8 cellular contexts compared by ENCODE assay signal in genomic region chr6:34888441-34888820, GRCh38. TPM values are rescaled to one million over a fixed set of nuclear protein-coding genes. Genes with fewer than 3 reads are reported as not detected.
A peak's percentile ranks its signal among the peaks of the same experiment; 100 is the strongest.
DNase-seq lines count a peak whose midpoint lies in the region; FAIRE-seq and TF ChIP-seq lines count a peak whose summit lies in the region.

No MANE protein-coding gene starts in this region.

- peak overlapping the region; percentile 100 for H3K4me3 ChIP-seq in GM23248
- peak overlapping the region; percentile 90 for H3K4me3 ChIP-seq in SK-N-MC
- peak overlapping the region; percentile 91 for H3K4me3 ChIP-seq in fibroblast of the aortic adventitia (ENCODE audit: low read depth, low read length)
- peak overlapping the region; percentile 96 for H3K4me3 ChIP-seq in skeletal muscle cell (ENCODE audit: low read depth, low read length)

- H3K9ac ChIP-seq in GM23248, result peak overlapping the region; percentile 97
- H3K9ac ChIP-seq in SK-N-MC (ENCODE audit: insufficient read length), result peak overlapping the region; percentile 90

- TF ChIP-seq CTCF in fibroblast of the aortic adventitia (IDR thresholded peaks at IDR 0.05; ENCODE audit: insufficient read depth, low read length), result no peak

- H2AFZ ChIP-seq in GM23248, result peak overlapping the region; percentile 99

- H3K79me2 ChIP-seq in GM23248 (ENCODE audit: insufficient read depth), result peaks cover 79% of the 10 kb centered on the region

- DNase-seq in GM23248 (no peak), SK-N-MC (ENCODE audit: low read depth, low spot score) (no peak), fibroblast of the aortic adventitia (ENCODE audit: low read depth) (no peak), skeletal muscle cell (ENCODE audit: low read depth) (no peak), GM19239 (ENCODE audit: insufficient read length, low spot score) (no peak), occipital lobe (lab: John Stamatoyannopoulos, UW) (no peak), NCI-H187 treated with DMSO at 0.1 percent for 48 hours (lab: John Stamatoyannopoulos, UW) (no peak), middle frontal gyrus (ENCODE audit: extremely low spot score, low spot score) (no peak)

- no peaks in the 10 kb centered on the region for H3K9me2 ChIP-seq in GM23248 (ENCODE audit: insufficient read depth)

- peaks cover 14% of the 10 kb centered on the region for H3K4me1 ChIP-seq in GM23248 (ENCODE audit: insufficient read depth)

- no peaks in the 10 kb centered on the region for H4K20me1 ChIP-seq in GM23248 (ENCODE audit: insufficient read depth)

- in situ Hi-C loops in GM23248 (cut with MboI), result no loop called here

- FAIRE-seq in GM19239 (lab: Jason Lieb, UNC), result no peak

- H3K27me3 ChIP-seq in GM23248 (replicated peaks; ENCODE audit: insufficient read depth), result no peaks in the 10 kb centered on the region

- 1% methylated on average over 7 of the region's 7 CpGs for whole genome bisulfite sequencing in GM23248 (ENCODE audit: low coverage in 1 of 2, low lambda C conversion rate in 2 of 2, missing lambda C conversion rate in 2 of 2), 2 experiments

- H3K4me2 ChIP-seq in GM23248 (ENCODE audit: unreplicated experiment), result peak overlapping the region; percentile 87

- H3K36me3 ChIP-seq in GM23248 (ENCODE audit: low read depth) (no peaks in the 10 kb centered on the region), SK-N-MC (ENCODE audit: insufficient read depth, low read length) (peaks cover 7% of the 10 kb centered on the region; the same call in 1 of the 2 replicates)

- H3K27ac ChIP-seq in GM23248, result peak overlapping the region; percentile 88
- peak overlapping the region; percentile 86 for H3K27ac ChIP-seq in SK-N-MC

- peaks cover 20% of the 10 kb centered on the region; the same call in 1 of the 2 replicates for H3F3A ChIP-seq in GM23248 (ENCODE audit: insufficient read depth)

- H3K9me3 ChIP-seq in GM23248 (ENCODE audit: low read depth) (no peaks in the 10 kb centered on the region), SK-N-MC (ENCODE audit: low read depth, low read length) (no peaks in the 10 kb centered on the region)

RNA-seq across cellular contexts. Expression of gene TAF11, which starts 0.6 kb away (rescaled TPM):
- 18.2 and 27.1 TPM in 2 replicates for total RNA-seq in GM23248 (2014; rRNA removed; shearing (Covaris generic))
- 23.0 and 24.8 TPM in 2 replicates for polyA plus RNA-seq in GM23248 (2016; fragmentation: Nextera tagmentation; extraction: Ambion mirVana)
- 14.1 and 19.3 TPM in 2 replicates for total RNA-seq in fibroblast of the aortic adventitia (ENCODE audit: low replicate concordance)
- total RNA-seq in occipital lobe, result 32.4 TPM

RNA-seq across cellular contexts. Expression of gene ANKS1A, which starts 0.6 kb away (rescaled TPM):
- 4.4 and 7.2 TPM in 2 replicates for total RNA-seq in GM23248 (2014; rRNA removed; shearing (Covaris generic))
- 3.2 and 3.3 TPM in 2 replicates for polyA plus RNA-seq in GM23248 (2016; fragmentation: Nextera tagmentation; extraction: Ambion mirVana)
- 7.6 and 8.8 TPM in 2 replicates for total RNA-seq in fibroblast of the aortic adventitia (ENCODE audit: low replicate concordance)
- total RNA-seq in occipital lobe, result 11.4 TPM
